Comparison of ENCODE assay signal across 18 cellular contexts in genomic region chr11:1223346-1224108, GRCh38. TPM values are rescaled to one million over a fixed set of nuclear protein-coding genes. Genes with fewer than 3 reads are reported as not detected.
DNase-seq lines count a peak whose midpoint lies in the region; ATAC-seq, FAIRE-seq and TF ChIP-seq lines count a peak whose summit lies in the region.
"Had no signal": no experiment of that assay in that cellular context is flagged by ENCODE, and none has a peak within 500 bp of the region (broad histone marks: within the 10 kb centered on the region; RNA-seq: fewer than 3 reads in every experiment).

No MANE protein-coding gene starts in this region.

- FAIRE-seq in HepG2 (lab: Jason Lieb, UNC) = no peak

- H3K9ac ChIP-seq in HepG2 (ENCODE audit: insufficient read depth, low read depth, low read length) (no peak overlapping the region), colonic mucosa (ENCODE audit: low read depth in 2 of 2, low read length in 2 of 2) (peak overlapping the region; percentile 72 to 79)

- TF ChIP-seq CTCF in right lobe of liver (IDR thresholded peaks at IDR 0.05) = no peak
- TF ChIP-seq CTCF in HepG2 (CRISPR knock-in tag; IDR thresholded peaks at IDR 0.05) = no peak
- no peak for TF ChIP-seq CTCF in colonic mucosa (IDR thresholded peaks at IDR 0.05)
- TF ChIP-seq CTCF in mucosa of descending colon (IDR thresholded peaks at IDR 0.05) = no peak

- TF ChIP-seq RAD21 in HepG2 (CRISPR knock-in tag; IDR thresholded peaks at IDR 0.05) = no peak

- H3K27me3 ChIP-seq in right lobe of liver (no peaks in the 10 kb centered on the region), HepG2 (ENCODE audit: control insufficient read depth in 1 of 2, insufficient read depth in 2 of 2, low read length in 2 of 2) (peaks cover 17 to 55% of the 10 kb centered on the region in 2 experiments), colonic mucosa (no peaks in the 10 kb centered on the region), aorta (ENCODE audit: control insufficient read depth in 1 of 2, insufficient read depth in 2 of 2, low read length in 1 of 2) (no peaks in the 10 kb centered on the region)
- H3K27me3 ChIP-seq: hepatocyte had no signal

- ATAC-seq in right lobe of liver (no peak), HepG2 (no peak), mucosa of descending colon (peak; percentile 2), aorta (ENCODE audit: low FRiP score) (no peak), GM18870 (IDR thresholded peaks at IDR 0.05; ENCODE audit: unreplicated experiment) (no peak), HG03521 (IDR thresholded peaks at IDR 0.05; ENCODE audit: unreplicated experiment) (no peak), HG03045 (IDR thresholded peaks at IDR 0.05; ENCODE audit: unreplicated experiment) (no peak)

- no peaks in the 10 kb centered on the region for H3K9me3 ChIP-seq in right lobe of liver
- no peaks in the 10 kb centered on the region for H3K9me3 ChIP-seq in HepG2 (ENCODE audit: low read length)
- no peaks in the 10 kb centered on the region for H3K9me3 ChIP-seq in colonic mucosa
- H3K9me3 ChIP-seq in mucosa of descending colon = no peaks in the 10 kb centered on the region
- no peaks in the 10 kb centered on the region for H3K9me3 ChIP-seq in aorta (ENCODE audit: control insufficient read depth, low read length)
- H3K9me3 ChIP-seq: adrenal gland had no signal

- H3K27ac ChIP-seq in right lobe of liver = no peak overlapping the region
- H3K27ac ChIP-seq in HepG2 (ENCODE audit: extremely low read length, insufficient read depth, low read length) = no peak overlapping the region
- H3K27ac ChIP-seq in colonic mucosa = peak overlapping the region; percentile 59
- no peak overlapping the region for H3K27ac ChIP-seq in aorta (ENCODE audit: low read depth in 1 of 2, low read length in 2 of 2)
- H3K27ac ChIP-seq: adrenal gland, hepatocyte had no signal

- no peaks in the 10 kb centered on the region for H3K4me1 ChIP-seq in right lobe of liver
- peaks cover 36% of the 10 kb centered on the region for H3K4me1 ChIP-seq in HepG2 (ENCODE audit: insufficient read depth, low read length)
- H3K4me1 ChIP-seq in colonic mucosa = peaks cover 21% of the 10 kb centered on the region
- H3K4me1 ChIP-seq in mucosa of descending colon (ENCODE audit: low read depth) = peaks cover 35% of the 10 kb centered on the region
- no peaks in the 10 kb centered on the region for H3K4me1 ChIP-seq in aorta (ENCODE audit: control insufficient read depth in 1 of 2, insufficient read depth in 2 of 2, low read length in 2 of 2)
- H3K4me1 ChIP-seq: adrenal gland had no signal

- WGBS in right lobe of liver (ENCODE audit: insufficient coverage, low coverage, low lambda C conversion rate, missing lambda C conversion rate) = 58% methylated on average over 5 of the region's 22 CpGs
- 0% methylated on average over 5 of the region's 22 CpGs for WGBS in HepG2 (ENCODE audit: low lambda C conversion rate)
- 64 to 66% methylated on average over 22 of the region's 22 CpGs for whole genome bisulfite sequencing in aorta, 2 donors

- no peak for TF ChIP-seq EP300 in HepG2 (IDR thresholded peaks at IDR 0.05; ENCODE audit: low read depth in 2 of 2, low read length in 2 of 2)
- TF ChIP-seq EP300 in HepG2 (CRISPR knock-in tag; IDR thresholded peaks at IDR 0.05; ENCODE audit: borderline replicate concordance) = no peak

- peaks cover 13% of the 10 kb centered on the region; the same call in 1 of the 2 replicates for H4K20me1 ChIP-seq in HepG2 (ENCODE audit: insufficient read depth, low read length)

- no peaks in the 10 kb centered on the region for H3K79me2 ChIP-seq in HepG2 (ENCODE audit: insufficient read depth, low read length)
- H3K79me2 ChIP-seq: hepatocyte had no signal

- in situ Hi-C loops in HepG2 (cut with HindIII; ENCODE audit: extremely low pct_ligation_motif_present, low pct_unique_long_range_greater_than_20kb) = no loop called here

- intact Hi-C loops in right lobe of liver (cut with DNase I) = no loop called here
- intact Hi-C loops in HepG2 (cut with micrococcal nuclease; ENCODE audit: unreplicated experiment) = no loop called here
- intact Hi-C loops in colonic mucosa (cut with DNase I) = no loop called here
- intact Hi-C loops in mucosa of descending colon (cut with DNase I, micrococcal nuclease) = no loop called here
- intact Hi-C loops in aorta (cut with DNase I) = no loop called here

- CTCF ChIA-PET in HepG2 (lab: Yijun Ruan, JAX; ENCODE audit: low intra/inter-chr PET ratio, low total read pairs) = no interaction called here

- no peak for TF ChIP-seq POLR2A in right lobe of liver (IDR thresholded peaks at IDR 0.05)
- no peak for TF ChIP-seq POLR2A in HepG2 (IDR thresholded peaks at IDR 0.05; ENCODE audit: insufficient read depth in 1 of 2, low read depth in 2 of 2, low read length in 2 of 2)

- POLR2A ChIA-PET in HepG2 (lab: Yijun Ruan, JAX) = no interaction called here

- H3K36me3 ChIP-seq in right lobe of liver (no peaks in the 10 kb centered on the region), HepG2 (replicated peaks in 1 of 2; ENCODE audit: control insufficient read depth in 1 of 2, insufficient read depth in 2 of 2, low read length in 2 of 2) (no peaks in the 10 kb centered on the region), colonic mucosa (no peaks in the 10 kb centered on the region), mucosa of descending colon (ENCODE audit: low read depth) (no peaks in the 10 kb centered on the region), aorta (ENCODE audit: control insufficient read depth in 1 of 2, insufficient read depth in 2 of 2, low read length in 1 of 2) (no peaks in the 10 kb centered on the region)
- H3K36me3 ChIP-seq: adrenal gland had no signal

- DNase-seq in right lobe of liver (peak; percentile 11 to 39 (median 37)), HepG2 (ENCODE audit: low spot score) (no peak), colonic mucosa (peak; percentile 41), mucosa of descending colon (peak; percentile 38 to 62 (median 50)), aorta (peak; percentile 38 to 72)
- DNase-seq: caudate nucleus; effector CD8-positive, alpha-beta T cell; HFFc6; naive B cell; NCI-H1694 had no signal

- no peak overlapping the region for H2AFZ ChIP-seq in HepG2 (ENCODE audit: low read length)
- H2AFZ ChIP-seq: hepatocyte had no signal

- no TSS peak for BruUV-seq in HepG2 (replicated peaks; lab: Mats Ljungman, UMichigan)

- H3K4me2 ChIP-seq in HepG2 (ENCODE audit: low read depth, low read length) = no peak overlapping the region
- H3K4me2 ChIP-seq: hepatocyte had no signal

- H3K4me3 ChIP-seq in right lobe of liver (no peak overlapping the region), HepG2 (replicated peaks in 1 of 3; ENCODE audit: insufficient read depth in 1 of 3, low read depth in 2 of 3, low read length in 3 of 3) (no peak overlapping the region), colonic mucosa (peak overlapping the region; percentile 42), mucosa of descending colon (peak overlapping the region; percentile 19), aorta (ENCODE audit: low read length in 2 of 2) (no peak overlapping the region)
- H3K4me3 ChIP-seq: adrenal gland, hepatocyte had no signal

TF ChIP-seq in HepG2, 621 proteins besides CTCF, POLR2A, EP300 and RAD21 (continues in another document):
- no peak for TF ChIP-seq ATF1 (CRISPR knock-in tag; IDR thresholded peaks at IDR 0.05)
- TF ChIP-seq POLR2G (IDR thresholded peaks at IDR 0.05; ENCODE audit: low read depth, low read length) = no peak
- TF ChIP-seq FOSL1 (CRISPR knock-in tag; IDR thresholded peaks at IDR 0.05; ENCODE audit: borderline replicate concordance) = no peak

RNA-seq across cellular contexts. Expression of gene MUC5B, which starts 0.7 kb away (rescaled TPM):
- total RNA-seq in right lobe of liver (1 to 10 TPM in 2 of 6 experiments, under 1 TPM in 4; 0.06 to 3.7 (median 0.78) TPM), HepG2 (2016; rRNA removed; fragmentation: Illumina TruSeq; extraction: Trizol) (not detected in 2 replicates), colonic mucosa (100 to 1,000 TPM; 285 to 655 TPM), mucosa of descending colon (100 to 1,000 TPM; 133 to 431 (median 135) TPM), aorta (not detected)
- total RNA-seq in HepG2 (2016; cell fraction: cytosol; rRNA removed; fragmentation: Illumina TruSeq; extraction: Trizol; ENCODE audit: low read depth) = under 0.01 TPM in 1 of 2 replicates, not detected in the other
- total RNA-seq in HepG2 (2016; cell fraction: insoluble cytoplasmic fraction; rRNA removed; fragmentation: Illumina TruSeq; extraction: Trizol) = not detected in 2 replicates
- not detected in 2 replicates for total RNA-seq in HepG2 (2016; cell fraction: membrane; rRNA removed; fragmentation: Illumina TruSeq; extraction: Trizol)
- not detected in 2 replicates for total RNA-seq in HepG2 (2016; cell fraction: nucleus; rRNA removed; fragmentation: Illumina TruSeq; extraction: Trizol)
- polyA plus RNA-seq in HepG2 (2011; rRNA removed) (0.01 and 0.05 TPM in 2 replicates), aorta (under 1 TPM in 1 of 2 donors, not detected in 1; 0.25 TPM)
- under 0.01 and 0.01 TPM in 2 replicates for polyA plus RNA-seq in HepG2 (2011; cell fraction: cytosol; rRNA removed)
- polyA plus RNA-seq in HepG2 (2011; cell fraction: nucleus; rRNA removed) = 0.18 and 0.99 TPM in 2 replicates
- 2.3 and 3.1 TPM in 2 replicates for polyA plus RNA-seq in HepG2 (2012)
- polyA plus RNA-seq in HepG2 (2016; cell fraction: cytosol; fragmentation: Illumina TruSeq; extraction: Trizol; ENCODE audit: low read depth) = not detected in 2 replicates
- polyA plus RNA-seq in HepG2 (2016; cell fraction: insoluble cytoplasmic fraction; fragmentation: Illumina TruSeq; extraction: Trizol; ENCODE audit: low read depth) = not detected in 2 replicates
- not detected in 2 replicates for polyA plus RNA-seq in HepG2 (2016; cell fraction: membrane; fragmentation: Illumina TruSeq; extraction: Trizol; ENCODE audit: low read depth)
- polyA plus RNA-seq in HepG2 (2016; cell fraction: nucleus; fragmentation: Illumina TruSeq; extraction: Trizol; ENCODE audit: insufficient read depth, low read depth) = not detected in 2 replicates
- polyA minus RNA-seq in HepG2 (2011; rRNA and poly(A)+ RNA removed; ENCODE audit: low replicate concordance) = 0.02 and 0.06 TPM in 2 replicates
- 0.69 TPM in 1 of 2 replicates, not detected in the other for polyA minus RNA-seq in HepG2 (2011; cell fraction: cytosol; rRNA and poly(A)+ RNA removed)
- 0.26 and 0.50 TPM in 2 replicates for polyA minus RNA-seq in HepG2 (2011; cell fraction: nucleus; rRNA and poly(A)+ RNA removed)
- total RNA-seq: activated T-helper 1 cell treated with anti-CD3 and anti-CD28 coated beads, Interleukin-12 subunit alpha, Interleukin-12 subunit beta, Interleukin-2, Interleukin-4 antibody, amounts not matched to agents 30 ng/mL and 10 ng/mL and 1 ng/mL, durations not matched to agents 14 hours and 24 hours and 36 hours; HFFc6; M059J; renal cortical epithelial cell had no signal

Comparison
In these comparisons a context has a peak if more than half of its experiments do, and no peak if none do; other contexts are left out.
1. H3K4me3 ChIP-seq: peak in colonic mucosa (single experiment) and mucosa of descending colon (single experiment); none in right lobe of liver (0 of 3), HepG2 (0 of 3) and aorta (0 of 2).
2. RNA of gene MUC5B, which starts 0.7 kb away (total RNA-seq): 285 to 655 TPM in colonic mucosa and 133 to 431 TPM in mucosa of descending colon; 0.06 to 3.7 TPM in right lobe of liver, not detected in aorta and under 0.01 TPM in HepG2; every median in the first group is over 10 times any median in the second.